In the genomic region with DNA sequence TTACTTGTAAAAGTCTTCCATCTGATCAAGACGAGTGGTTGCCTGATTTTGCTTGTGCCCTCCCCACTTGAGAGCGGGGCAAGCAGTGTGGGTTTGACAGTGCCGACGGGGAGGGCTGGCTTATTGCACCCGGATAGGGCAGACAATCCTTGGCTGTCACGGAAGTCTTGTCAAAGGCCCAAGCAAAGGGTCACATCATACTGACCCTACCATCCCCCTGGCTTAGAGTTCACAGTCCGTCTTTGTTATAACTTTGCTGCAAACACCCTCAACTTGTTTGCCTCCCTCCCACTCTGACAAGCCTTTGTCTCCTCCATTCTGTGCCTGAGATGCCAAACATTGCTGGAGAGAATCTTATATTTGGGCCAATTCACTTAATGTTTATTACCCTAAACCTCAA, we compare ENCODE assay signal across 32 cellular contexts. TPM values are rescaled to one million over a fixed set of nuclear protein-coding genes. Genes with fewer than 3 reads are reported as not detected.
"Had no signal": no experiment of that assay in that cellular context is flagged by ENCODE, and none has a peak within 500 bp of the region (broad histone marks: within the 10 kb centered on the region; RNA-seq: fewer than 3 reads in every experiment).

No MANE protein-coding gene starts in this region.

- H3K27ac ChIP-seq: adrenal gland, cardiac muscle cell, gastroesophageal sphincter, ovary, psoas muscle, right atrium auricular region, spleen, testis, uterus had no signal

- H3K36me3 Mint-ChIP-seq: activated CD4-positive, alpha-beta memory T cell treated with anti-CD3 and anti-CD28 coated beads for 36 hours; activated naive CD8-positive, alpha-beta T cell treated with anti-CD3 and anti-CD28 coated beads for 36 hours; brain; natural killer cell had no signal

- H3K9me3 Mint-ChIP-seq: activated CD4-positive, alpha-beta memory T cell treated with anti-CD3 and anti-CD28 coated beads for 36 hours; activated CD4-positive, alpha-beta T cell treated with anti-CD3 and anti-CD28 coated beads, Interleukin-2, amount 10 ng/mL, durations not matched to agents 24 days and 14 days; activated naive CD4-positive, alpha-beta T cell treated with anti-CD3 and anti-CD28 coated beads for 36 hours; activated naive CD8-positive, alpha-beta T cell treated with anti-CD3 and anti-CD28 coated beads for 36 hours; activated T-helper 1 cell treated with anti-CD3 and anti-CD28 coated beads, Interleukin-12 subunit alpha, Interleukin-12 subunit beta, Interleukin-2, Interleukin-4 antibody, amounts not matched to agents 30 ng/mL and 10 ng/mL and 1 ng/mL, durations not matched to agents 14 hours and 24 hours and 36 hours; dendritic cell treated with granulocyte-macrophage colony-stimulating factor and Interleukin-4, amounts not matched to agents 40 ng/mL and 50 ng/mL, for 4 days; immature natural killer cell; natural killer cell had no signal

- H3K4me3 ChIP-seq: adrenal gland, cardiac muscle cell, gastroesophageal sphincter, ovary, psoas muscle, right atrium auricular region, spleen, testis, uterus had no signal

- H3K4me1 ChIP-seq: adrenal gland, gastroesophageal sphincter, psoas muscle, right atrium auricular region, spleen, testis, uterus had no signal

- H3K4me1 Mint-ChIP-seq: activated CD4-positive, alpha-beta T cell treated with anti-CD3 and anti-CD28 coated beads, Interleukin-2, amount 10 ng/mL, durations not matched to agents 24 days and 14 days; activated naive CD8-positive, alpha-beta T cell treated with anti-CD3 and anti-CD28 coated beads for 36 hours; immature natural killer cell; natural killer cell had no signal

- H3K27ac Mint-ChIP-seq: activated CD4-positive, alpha-beta memory T cell treated with anti-CD3 and anti-CD28 coated beads for 36 hours; activated CD4-positive, alpha-beta T cell treated with anti-CD3 and anti-CD28 coated beads, Interleukin-2, amount 10 ng/mL, durations not matched to agents 24 days and 14 days; activated naive CD4-positive, alpha-beta T cell treated with anti-CD3 and anti-CD28 coated beads for 36 hours; activated naive CD8-positive, alpha-beta T cell treated with anti-CD3 and anti-CD28 coated beads for 36 hours; activated T-helper 1 cell treated with anti-CD3 and anti-CD28 coated beads, Interleukin-12 subunit alpha, Interleukin-12 subunit beta, Interleukin-2, Interleukin-4 antibody, amounts not matched to agents 30 ng/mL and 10 ng/mL and 1 ng/mL, durations not matched to agents 14 hours and 24 hours and 36 hours; dendritic cell treated with granulocyte-macrophage colony-stimulating factor and Interleukin-4, amounts not matched to agents 40 ng/mL and 50 ng/mL, for 4 days; immature natural killer cell; natural killer cell had no signal

- DNase-seq: activated CD4-positive, alpha-beta memory T cell treated with anti-CD3 and anti-CD28 coated beads for 36 hours; activated CD4-positive, alpha-beta T cell treated with anti-CD3 and anti-CD28 coated beads, Interleukin-2, amount 10 ng/mL, durations not matched to agents 24 days and 14 days; activated CD4-positive, CD25-positive, alpha-beta regulatory T cell treated with anti-CD3 and anti-CD28 coated beads, Interleukin-2, amount 50 U/mL, for 72 hours; activated CD8-positive, alpha-beta memory T cell treated with anti-CD3 and anti-CD28 coated beads, Interleukin-2, amount 50 U/mL, for 4 hours; activated effector memory CD4-positive, alpha-beta T cell treated with anti-CD3 and anti-CD28 coated beads, Interleukin-2, amount 50 U/mL, for 16 hours; activated naive CD4-positive, alpha-beta T cell treated with anti-CD3 and anti-CD28 coated beads for 36 hours; activated naive CD8-positive, alpha-beta T cell treated with anti-CD3 and anti-CD28 coated beads for 36 hours; activated T-cell treated with anti-CD3 and anti-CD28 coated beads, Interleukin-2, amount 50 U/mL, for 1 hour; adrenal gland; aorta; effector CD8-positive, alpha-beta T cell; immature natural killer cell; kidney; left colon; mammary epithelial cell; natural killer cell; ovary; psoas muscle; stimulated activated naive CD4-positive, alpha-beta T cell; T-helper 2 cell; testis; trophoblast cell; uterus had no signal

- H3K27me3 ChIP-seq: adrenal gland, cardiac muscle cell, gastroesophageal sphincter, ovary, right atrium auricular region, spleen, testis, uterus had no signal

- H3K9me3 ChIP-seq: adrenal gland, gastroesophageal sphincter, ovary, psoas muscle, right atrium auricular region, spleen, testis, uterus had no signal

- H3K27me3 Mint-ChIP-seq: activated CD4-positive, alpha-beta memory T cell treated with anti-CD3 and anti-CD28 coated beads for 36 hours; activated CD4-positive, alpha-beta T cell treated with anti-CD3 and anti-CD28 coated beads, Interleukin-2, amount 10 ng/mL, durations not matched to agents 24 days and 14 days; activated naive CD8-positive, alpha-beta T cell treated with anti-CD3 and anti-CD28 coated beads for 36 hours; dendritic cell treated with granulocyte-macrophage colony-stimulating factor and Interleukin-4, amounts not matched to agents 40 ng/mL and 50 ng/mL, for 4 days had no signal

- ATAC-seq: gastroesophageal sphincter, left colon, natural killer cell, psoas muscle had no signal

- H3K4me3 Mint-ChIP-seq: activated CD4-positive, alpha-beta memory T cell treated with anti-CD3 and anti-CD28 coated beads for 36 hours; activated CD4-positive, alpha-beta T cell treated with anti-CD3 and anti-CD28 coated beads, Interleukin-2, amount 10 ng/mL, durations not matched to agents 24 days and 14 days; activated naive CD4-positive, alpha-beta T cell treated with anti-CD3 and anti-CD28 coated beads for 36 hours; activated naive CD8-positive, alpha-beta T cell treated with anti-CD3 and anti-CD28 coated beads for 36 hours; activated T-helper 1 cell treated with anti-CD3 and anti-CD28 coated beads, Interleukin-12 subunit alpha, Interleukin-12 subunit beta, Interleukin-2, Interleukin-4 antibody, amounts not matched to agents 30 ng/mL and 10 ng/mL and 1 ng/mL, durations not matched to agents 14 hours and 24 hours and 36 hours; brain; dendritic cell treated with granulocyte-macrophage colony-stimulating factor and Interleukin-4, amounts not matched to agents 40 ng/mL and 50 ng/mL, for 4 days; immature natural killer cell; natural killer cell had no signal

- H3K36me3 ChIP-seq: adrenal gland, cardiac muscle cell, gastroesophageal sphincter, ovary, right atrium auricular region, spleen, uterus had no signal

RNA-seq across cellular contexts. Expression of gene KCNK12, which starts 46.2 kb away (rescaled TPM):
- total RNA-seq: chondrocyte, gastroesophageal sphincter, liver, mammary epithelial cell, psoas muscle, right atrium auricular region had no signal
- polyA plus RNA-seq: aorta, liver, mammary epithelial cell had no signal
